Comparison of ENCODE assay signal across 27 cellular contexts in genomic region chr14:69312608-69313007, GRCh38. TPM values are rescaled to one million over a fixed set of nuclear protein-coding genes. Genes with fewer than 3 reads are reported as not detected.
DNase-seq lines count a peak whose midpoint lies in the region; ATAC-seq and TF ChIP-seq lines count a peak whose summit lies in the region.
"Had no signal": no experiment of that assay in that cellular context is flagged by ENCODE, and none has a peak within 500 bp of the region (broad histone marks: within the 10 kb centered on the region; RNA-seq: fewer than 3 reads in every experiment).

No MANE protein-coding gene starts in this region.

- H3K27me3 ChIP-seq in dorsolateral prefrontal cortex = peaks cover 0 to 6% (median 0%) of the 10 kb centered on the region in 45 donors
- H3K27me3 ChIP-seq: brain microvascular endothelial cell, pancreas had no signal

- peak in 1 of 56 donors; percentile 8 for TF ChIP-seq CTCF in dorsolateral prefrontal cortex (IDR thresholded peaks at IDR 0.05 in 54 of 56, conservative IDR thresholded peaks at IDR 0.05 in 2 of 56; ENCODE audit: low read depth in 1 of 56, partially characterized antibody in 56 of 56)
- TF ChIP-seq CTCF in type B pancreatic cell (conservative IDR thresholded peaks at IDR 0.05) = no peak

- no peak overlapping the region for H3K27ac Mint-ChIP-seq in type B pancreatic cell
- H3K27ac Mint-ChIP-seq in naive thymus-derived CD8-positive, alpha-beta T cell = peak overlapping the region in 1 of 10 donors; percentile 56
- H3K27ac Mint-ChIP-seq: activated CD8-positive, alpha-beta T cell treated with anti-CD3 and anti-CD28 coated beads for 36 hours; activated naive CD8-positive, alpha-beta T cell treated with anti-CD3 and anti-CD28 coated beads, Interleukin-2, amount 50 U/mL, for 24 hours; B cell; memory B cell; naive B cell; T-helper 2 cell treated with Interferon-gamma antibody and Interleukin-4, amounts not matched to agents 5 μg/mL and 100 μg/mL, for 36 hours had no signal

- no peak overlapping the region for H3K4me3 Mint-ChIP-seq in type B pancreatic cell
- H3K4me3 Mint-ChIP-seq in naive thymus-derived CD8-positive, alpha-beta T cell = no peak overlapping the region
- H3K4me3 Mint-ChIP-seq: activated CD8-positive, alpha-beta T cell treated with anti-CD3 and anti-CD28 coated beads for 36 hours; activated naive CD8-positive, alpha-beta T cell treated with anti-CD3 and anti-CD28 coated beads, Interleukin-2, amount 50 U/mL, for 24 hours; B cell; memory B cell; T-helper 2 cell treated with Interferon-gamma antibody and Interleukin-4, amounts not matched to agents 5 μg/mL and 100 μg/mL, for 36 hours had no signal

- H3K36me3 Mint-ChIP-seq in type B pancreatic cell = no peaks in the 10 kb centered on the region
- H3K36me3 Mint-ChIP-seq in naive thymus-derived CD8-positive, alpha-beta T cell = no peaks in the 10 kb centered on the region
- H3K36me3 Mint-ChIP-seq: memory B cell, naive B cell had no signal

- H3K4me1 Mint-ChIP-seq in type B pancreatic cell (ENCODE audit: unreplicated experiment) = no peaks in the 10 kb centered on the region
- H3K4me1 Mint-ChIP-seq in naive thymus-derived CD8-positive, alpha-beta T cell = peaks cover 0 to 3% (median 0%) of the 10 kb centered on the region in 4 donors
- H3K4me1 Mint-ChIP-seq: activated naive CD8-positive, alpha-beta T cell treated with anti-CD3 and anti-CD28 coated beads, Interleukin-2, amount 50 U/mL, for 24 hours had no signal

- POLR2A ChIA-PET in naive thymus-derived CD8-positive, alpha-beta T cell (lab: Charles Lee) = no interaction called here

- peaks cover 3% of the 10 kb centered on the region for H3K27me3 Mint-ChIP-seq in type B pancreatic cell
- H3K27me3 Mint-ChIP-seq in naive thymus-derived CD8-positive, alpha-beta T cell = peaks cover 5 to 35% (median 15%) of the 10 kb centered on the region in 5 donors

- no peaks in the 10 kb centered on the region for H3K9me3 Mint-ChIP-seq in type B pancreatic cell
- H3K9me3 Mint-ChIP-seq in naive thymus-derived CD8-positive, alpha-beta T cell = no peaks in the 10 kb centered on the region
- H3K9me3 Mint-ChIP-seq: activated CD8-positive, alpha-beta T cell treated with anti-CD3 and anti-CD28 coated beads for 36 hours; activated naive CD8-positive, alpha-beta T cell treated with anti-CD3 and anti-CD28 coated beads, Interleukin-2, amount 50 U/mL, for 24 hours; memory B cell; T-helper 2 cell treated with Interferon-gamma antibody and Interleukin-4, amounts not matched to agents 5 μg/mL and 100 μg/mL, for 36 hours had no signal

- peak; percentile 38 for DNase-seq in activated effector memory CD4-positive, alpha-beta T cell treated with anti-CD3 and anti-CD28 coated beads, Interleukin-2, amount 50 U/mL, for 16 hours
- DNase-seq in activated effector memory CD4-positive, alpha-beta T cell treated with Interleukin-2 at 50 U/mL for 16 hours = no peak
- DNase-seq in dorsolateral prefrontal cortex (peak in 7 of 10 donors; percentile 47 to 77 (median 63)), mesenteric fat pad (ENCODE audit: low spot score) (peak; percentile 68), type B pancreatic cell (ENCODE audit: extremely low spot score, unreplicated experiment) (peak; percentile 37), HUDEP-2 (lab: John Stamatoyannopoulos, UW; ENCODE audit: unreplicated experiment in 76 of 76) (no peak)
- DNase-seq in naive thymus-derived CD8-positive, alpha-beta T cell = no peak
- DNase-seq: activated CD4-positive, CD25-positive, alpha-beta regulatory T cell; activated CD8-positive, alpha-beta T cell treated with anti-CD3 and anti-CD28 coated beads for 36 hours; activated naive CD8-positive, alpha-beta T cell treated with anti-CD3 and anti-CD28 coated beads, Interleukin-2, amount 50 U/mL, for 24 hours; brain microvascular endothelial cell; dermis blood vessel endothelial cell; H7; naive B cell; NCI-H1105 treated with DMSO at 0.1 percent for 48 hours; NCI-H2107; SK-N-SH; small intestine; stimulated activated CD4-positive, alpha-beta T cell treated with anti-CD3 and anti-CD28 coated beads, Interleukin-4, amount 100 ng/mL, for 1 hour; stimulated activated naive CD8-positive, alpha-beta T cell treated with anti-CD3 and anti-CD28 coated beads, Interleukin-15, Interleukin-2, amounts not matched to agents 100 U/mL and 50 U/mL, for 24 hours; trophoblast cell had no signal

- no peak for ATAC-seq in naive thymus-derived CD8-positive, alpha-beta T cell
- no peak for ATAC-seq in GM19397 (IDR thresholded peaks at IDR 0.05; ENCODE audit: unreplicated experiment)
- ATAC-seq: activated CD8-positive, alpha-beta T cell treated with anti-CD3 and anti-CD28 coated beads for 36 hours; activated naive CD8-positive, alpha-beta T cell treated with anti-CD3 and anti-CD28 coated beads, Interleukin-2, amount 50 U/mL, for 24 hours; pancreas; stimulated activated naive CD8-positive, alpha-beta T cell treated with anti-CD3 and anti-CD28 coated beads, Interleukin-15, Interleukin-2, amounts not matched to agents 100 U/mL and 50 U/mL, for 24 hours had no signal

- H3K4me3 ChIP-seq in dorsolateral prefrontal cortex = no peak overlapping the region
- H3K4me3 ChIP-seq: pancreas had no signal

- intact Hi-C loops in dorsolateral prefrontal cortex (cut with DNase I) = no loop called here

- peak overlapping the region in 4 of 59 donors; percentile 8 to 64 (median 27) for H3K27ac ChIP-seq in dorsolateral prefrontal cortex
- H3K27ac ChIP-seq: brain microvascular endothelial cell, pancreas had no signal

RNA-seq across cellular contexts. Expression of gene GALNT16, which starts 52.6 kb away (rescaled TPM):
- 10 to 100 TPM; 17.2 to 81.2 (median 55.6) TPM for total RNA-seq in dorsolateral prefrontal cortex
- total RNA-seq in mesenteric fat pad = 14.9 TPM
- total RNA-seq in type B pancreatic cell (ENCODE audit: low replicate concordance) = 2.9 and 12.4 TPM in 2 replicates
- total RNA-seq in naive thymus-derived CD8-positive, alpha-beta T cell = not detected
- polyA plus RNA-seq in naive thymus-derived CD8-positive, alpha-beta T cell = not detected
- total RNA-seq: activated CD8-positive, alpha-beta T cell treated with anti-CD3 and anti-CD28 coated beads for 36 hours had no signal
- polyA plus RNA-seq: keratinocyte had no signal

Comparison
In these comparisons a context has a peak if more than half of its experiments do, and no peak if none do; other contexts are left out.
1. DNase-seq: peak in activated effector memory CD4-positive, alpha-beta T cell treated with anti-CD3 and anti-CD28 coated beads, Interleukin-2, amount 50 U/mL, for 16 hours (single experiment), dorsolateral prefrontal cortex (7 of 10), mesenteric fat pad (single experiment) and type B pancreatic cell (single experiment); none in activated effector memory CD4-positive, alpha-beta T cell treated with Interleukin-2 at 50 U/mL for 16 hours (single experiment), HUDEP-2 (0 of 76) and naive thymus-derived CD8-positive, alpha-beta T cell (0 of 10).